ENCODE assay signal across 24 cellular contexts in genomic region chr6:127510876-127511275, GRCh38. TPM values are rescaled to one million over a fixed set of nuclear protein-coding genes. Genes with fewer than 3 reads are reported as not detected.
"Had no signal": no experiment of that assay in that cellular context is flagged by ENCODE, and none has a peak within 500 bp of the region (broad histone marks: within the 10 kb centered on the region; RNA-seq: fewer than 3 reads in every experiment).

No MANE protein-coding gene starts in this region.

- H3K4me3 ChIP-seq: colonic mucosa, esophagus muscularis mucosa, gastroesophageal sphincter, heart right ventricle, lower lobe of right lung, mucosa of descending colon, prostate gland, sigmoid colon, stomach, thyroid gland, vagina had no signal

- H3K9me3 ChIP-seq: colonic mucosa, esophagus muscularis mucosa, gastroesophageal sphincter, lower lobe of right lung, mucosa of descending colon, prostate gland, sigmoid colon, thyroid gland, vagina had no signal

- H3K27ac ChIP-seq: colonic mucosa, esophagus muscularis mucosa, foreskin keratinocyte, gastroesophageal sphincter, heart right ventricle, lower lobe of right lung, prostate gland, sigmoid colon, stomach, thyroid gland, vagina had no signal

- H3K36me3 ChIP-seq: colonic mucosa, esophagus muscularis mucosa, lower lobe of right lung, prostate gland, thyroid gland, vagina had no signal

- DNase-seq: colonic mucosa; effector CD8-positive, alpha-beta T cell; foreskin keratinocyte; heart right ventricle; hypothalamus; left ventricle myocardium superior; lower lobe of right lung; mucosa of descending colon; naive B cell; nucleus accumbens; right cardiac atrium; sigmoid colon; stimulated activated CD4-positive, alpha-beta T cell treated with anti-CD3 and anti-CD28 coated beads, Interleukin-2, amount 100 ng/mL, for 24 hours; stimulated activated CD4-positive, alpha-beta T cell treated with anti-CD3 and anti-CD28 coated beads, Interleukin-4, amount 100 ng/mL, for 24 hours; stimulated activated naive CD4-positive, alpha-beta T cell treated with Interleukin-2 at 50 U/mL for 16 hours; stomach; thyroid gland had no signal

- H3K27me3 ChIP-seq: esophagus muscularis mucosa, thyroid gland, vagina had no signal

- ATAC-seq: foreskin keratinocyte; gastroesophageal sphincter; heart right ventricle; left ventricle myocardium superior; mucosa of descending colon; natural killer cell treated with Interleukin-12 subunit alpha and Interleukin-12 subunit beta and Interleukin-15 and Interleukin-18, amount 100 ng/mL, for 72 hours; right cardiac atrium; stimulated activated effector memory CD8-positive, alpha-beta T cell treated with anti-CD3 and anti-CD28 coated beads, Interleukin-12 subunit alpha, Interleukin-12 subunit beta, amount 100 ng/mL, for 72 hours had no signal

- H3K4me1 ChIP-seq: foreskin keratinocyte, lower lobe of right lung, prostate gland had no signal

RNA-seq across cellular contexts. Expression of gene KIAA0408, which starts 51.7 kb away (rescaled TPM):
- total RNA-seq: endothelial cell of umbilical vein, foreskin keratinocyte had no signal
- polyA plus RNA-seq: endothelial cell of umbilical vein, foreskin keratinocyte had no signal
